Comparison of ENCODE assay signal across 20 cellular contexts in genomic region chr2:226045090-226045489, GRCh38.
DNase-seq lines count a peak whose midpoint lies in the region; ATAC-seq and TF ChIP-seq lines count a peak whose summit lies in the region.
"Had no signal": no experiment of that assay in that cellular context is flagged by ENCODE, and none has a peak within 500 bp of the region (broad histone marks: within the 10 kb centered on the region; RNA-seq: fewer than 3 reads in every experiment).

No MANE protein-coding gene starts in this region.

- no peaks in the 10 kb centered on the region for H3K36me3 ChIP-seq in HCT116 (ENCODE audit: control insufficient read depth in 1 of 2, insufficient read depth in 2 of 2, low read length in 2 of 2)
- H3K36me3 ChIP-seq in mesenchymal stem cell (ENCODE audit: control insufficient read depth in 1 of 2, insufficient read depth in 2 of 2, low read depth in 1 of 2, low read length in 2 of 2) = no peaks in the 10 kb centered on the region
- no peaks in the 10 kb centered on the region for H3K36me3 ChIP-seq in thyroid gland
- no peaks in the 10 kb centered on the region for H3K36me3 ChIP-seq in esophagus squamous epithelium
- H3K36me3 ChIP-seq: BLaER1 treated with 17β-estradiol and CSF1 and Interleukin-3, amounts not matched to agents 10 nM and 100 nM had no signal

- no peak overlapping the region for H2AK5ac ChIP-seq in mesenchymal stem cell (ENCODE audit: low read length, severe bottlenecking)

- H3K9ac ChIP-seq in HCT116 (ENCODE audit: low read length) (no peak overlapping the region), mesenchymal stem cell (ENCODE audit: low read length) (no peak overlapping the region)
- H3K9ac ChIP-seq: BLaER1 treated with 17β-estradiol and CSF1 and Interleukin-3, amounts not matched to agents 10 nM and 100 nM had no signal

- no peaks in the 10 kb centered on the region for H3K79me1 ChIP-seq in mesenchymal stem cell (replicated peaks; ENCODE audit: low read length, poor library complexity, severe bottlenecking)

- no peak for TF ChIP-seq CTCF in HCT116 (IDR thresholded peaks at IDR 0.05 in 2 of 3, conservative IDR thresholded peaks at IDR 0.05 in 1 of 3; ENCODE audit: borderline replicate concordance in 1 of 3, insufficient read depth in 1 of 3, low read depth in 2 of 3, low read length in 2 of 3)
- TF ChIP-seq CTCF in thyroid gland (IDR thresholded peaks at IDR 0.05) = no peak
- TF ChIP-seq CTCF in esophagus squamous epithelium (IDR thresholded peaks at IDR 0.05) = no peak

- H3K79me2 ChIP-seq in HCT116 (ENCODE audit: insufficient read depth, low read length) = no peaks in the 10 kb centered on the region

- CTCF ChIA-PET in HCT116 (lab: Charles Lee) = no interaction called here

- no TSS peak for BruUV-seq in HCT116 (replicated peaks; lab: Mats Ljungman, UMichigan)

- H3K23ac ChIP-seq in mesenchymal stem cell (ENCODE audit: low read length in 2 of 2) = no peak overlapping the region

- TF ChIP-seq POLR2A in HCT116 (IDR thresholded peaks at IDR 0.05; ENCODE audit: borderline replicate concordance, extremely low read depth, insufficient read depth, insufficient read length) (no peak), thyroid gland (IDR thresholded peaks at IDR 0.05) (no peak), esophagus squamous epithelium (IDR thresholded peaks at IDR 0.05) (no peak)

- H3K14ac ChIP-seq in mesenchymal stem cell (ENCODE audit: low read length in 2 of 2) = no peak overlapping the region

- H3K27ac Mint-ChIP-seq in activated CD4-positive, alpha-beta T cell treated with anti-CD3 and anti-CD28 coated beads, Interleukin-2, amount 10 ng/mL, durations not matched to agents 24 days and 14 days = no peak overlapping the region
- H3K27ac Mint-ChIP-seq: B cell; CD4-positive, alpha-beta T cell; CD8-positive, alpha-beta memory T cell had no signal

- intact Hi-C loops in activated CD4-positive, alpha-beta T cell treated with anti-CD3 and anti-CD28 coated beads, Interleukin-2, amount 10 ng/mL, durations not matched to agents 24 days and 14 days (cut with micrococcal nuclease) = no loop called here
- intact Hi-C loops in HCT116 (cut with micrococcal nuclease) (no loop called here), thyroid gland (cut with DNase I) (no loop called here), esophagus squamous epithelium (cut with DNase I) (no loop called here)

- H4K91ac ChIP-seq in mesenchymal stem cell (ENCODE audit: low read length) = peak overlapping the region; percentile 68

- no peaks in the 10 kb centered on the region for H3K9me2 ChIP-seq in HCT116 (ENCODE audit: insufficient read depth)

- H3K27me3 Mint-ChIP-seq in activated CD4-positive, alpha-beta T cell treated with anti-CD3 and anti-CD28 coated beads, Interleukin-2, amount 10 ng/mL, durations not matched to agents 24 days and 14 days = no peaks in the 10 kb centered on the region

- no peak overlapping the region for H2BK15ac ChIP-seq in mesenchymal stem cell (ENCODE audit: low read depth, poor library complexity, severe bottlenecking)

- H3K27me3 ChIP-seq in HCT116 (ENCODE audit: insufficient read depth, low read length) = no peaks in the 10 kb centered on the region
- H3K27me3 ChIP-seq in mesenchymal stem cell (ENCODE audit: control insufficient read depth in 1 of 2, insufficient read depth in 1 of 2, low read length in 2 of 2) = no peaks in the 10 kb centered on the region
- H3K27me3 ChIP-seq in thyroid gland = no peaks in the 10 kb centered on the region
- peaks cover 0 to 5% (median 0%) of the 10 kb centered on the region in 4 donors for H3K27me3 ChIP-seq in esophagus squamous epithelium
- H3K27me3 ChIP-seq: BLaER1 treated with 17β-estradiol and CSF1 and Interleukin-3, amounts not matched to agents 10 nM and 100 nM had no signal

- H2BK5ac ChIP-seq in mesenchymal stem cell (ENCODE audit: low read depth, low read length, poor library complexity, severe bottlenecking) = no peak overlapping the region

- H3K4me1 ChIP-seq in HCT116 (ENCODE audit: control insufficient read depth in 1 of 2, insufficient read depth in 2 of 2, low read length in 2 of 2) = peaks cover 70 to 74% of the 10 kb centered on the region in 2 experiments
- peaks cover 1% of the 10 kb centered on the region for H3K4me1 ChIP-seq in mesenchymal stem cell (ENCODE audit: control insufficient read depth, insufficient read depth, low read depth, low read length)
- H3K4me1 ChIP-seq in thyroid gland = peaks cover 18 to 23% of the 10 kb centered on the region in 2 donors
- no peaks in the 10 kb centered on the region for H3K4me1 ChIP-seq in esophagus squamous epithelium
- H3K4me1 ChIP-seq: BLaER1 treated with 17β-estradiol and CSF1 and Interleukin-3, amounts not matched to agents 10 nM and 100 nM had no signal

- H3K27ac ChIP-seq in HCT116 (ENCODE audit: low read depth, low read length) = peak overlapping the region; percentile 83
- H3K27ac ChIP-seq in mesenchymal stem cell (ENCODE audit: low read length, poor library complexity, severe bottlenecking) = no peak overlapping the region
- peak overlapping the region in 1 of 3 donors; percentile 24 for H3K27ac ChIP-seq in thyroid gland
- no peak overlapping the region for H3K27ac ChIP-seq in esophagus squamous epithelium
- H3K27ac ChIP-seq: 22Rv1; A549; BLaER1 treated with 17β-estradiol and CSF1 and Interleukin-3, amounts not matched to agents 10 nM and 100 nM; C4-2B had no signal

- H2BK12ac ChIP-seq in mesenchymal stem cell (ENCODE audit: low read length in 2 of 2) = no peak overlapping the region

- H3K9me3 Mint-ChIP-seq in activated CD4-positive, alpha-beta T cell treated with anti-CD3 and anti-CD28 coated beads, Interleukin-2, amount 10 ng/mL, durations not matched to agents 24 days and 14 days = no peaks in the 10 kb centered on the region
- H3K9me3 Mint-ChIP-seq: CD4-positive, alpha-beta T cell; CD8-positive, alpha-beta memory T cell had no signal

- no peak overlapping the region for H3K4me3 ChIP-seq in HCT116 (replicated peaks in 1 of 2; ENCODE audit: low read depth in 1 of 2, low read length in 2 of 2)
- H3K4me3 ChIP-seq in mesenchymal stem cell (ENCODE audit: insufficient read depth in 1 of 2, low read depth in 1 of 2, low read length in 2 of 2) = no peak overlapping the region
- no peak overlapping the region for H3K4me3 ChIP-seq in thyroid gland (replicated peaks in 1 of 3)
- no peak overlapping the region for H3K4me3 ChIP-seq in esophagus squamous epithelium
- H3K4me3 ChIP-seq: A549; BLaER1 treated with 17β-estradiol and CSF1 and Interleukin-3, amounts not matched to agents 10 nM and 100 nM; GM12878 had no signal

- H3K4me2 ChIP-seq in HCT116 (ENCODE audit: low read length) = no peak overlapping the region
- no peak overlapping the region for H3K4me2 ChIP-seq in mesenchymal stem cell (ENCODE audit: low read length, poor library complexity, severe bottlenecking)
- H3K4me2 ChIP-seq: A549; BLaER1 treated with 17β-estradiol and CSF1 and Interleukin-3, amounts not matched to agents 10 nM and 100 nM had no signal

- H3K9me3 ChIP-seq in HCT116 (ENCODE audit: control insufficient read depth in 1 of 2, insufficient read depth in 1 of 2, low read depth in 1 of 2, low read length in 2 of 2) = no peaks in the 10 kb centered on the region
- H3K9me3 ChIP-seq in mesenchymal stem cell (ENCODE audit: control insufficient read depth, low read length) = no peaks in the 10 kb centered on the region
- no peaks in the 10 kb centered on the region for H3K9me3 ChIP-seq in thyroid gland
- no peaks in the 10 kb centered on the region for H3K9me3 ChIP-seq in esophagus squamous epithelium
- H3K9me3 ChIP-seq: A549; BLaER1 treated with 17β-estradiol and CSF1 and Interleukin-3, amounts not matched to agents 10 nM and 100 nM had no signal

- 95% methylated on average over 8 of the region's 8 CpGs for WGBS in mesenchymal stem cell
- WGBS in thyroid gland, 2 donors = 73 to 78% methylated on average over 8 of the region's 8 CpGs
- 82 to 90% methylated on average over 8 of the region's 8 CpGs for WGBS in esophagus squamous epithelium, 2 donors

- no peaks in the 10 kb centered on the region for H4K20me1 ChIP-seq in HCT116 (ENCODE audit: insufficient read depth)
- H4K20me1 ChIP-seq: BLaER1 treated with 17β-estradiol and CSF1 and Interleukin-3, amounts not matched to agents 10 nM and 100 nM had no signal

- no peaks in the 10 kb centered on the region for H3K36me3 Mint-ChIP-seq in activated CD4-positive, alpha-beta T cell treated with anti-CD3 and anti-CD28 coated beads, Interleukin-2, amount 10 ng/mL, durations not matched to agents 24 days and 14 days (ENCODE audit: low read depth)
- H3K36me3 Mint-ChIP-seq: CD8-positive, alpha-beta memory T cell had no signal

- no peak overlapping the region for H2BK120ac ChIP-seq in mesenchymal stem cell (ENCODE audit: low read depth, low read length)

- RAD21 ChIA-PET in HCT116 (lab: Charles Lee; ENCODE audit: low non-redundant PET in 1 of 2, low total read pairs in 2 of 2, uncharacterized antibody in 2 of 2, unreplicated experiment in 2 of 2) = no interaction called here

- TF ChIP-seq RAD21 in HCT116 (IDR thresholded peaks at IDR 0.05; ENCODE audit: low read depth) = no peak

- POLR2A ChIA-PET in HCT116 (lab: Charles Lee) = interaction anchor here (1.0 to 1.7 kb wide), 2 partner anchors 9 to 14 kb away, joined by 4 to 8 read pairs; no protein-coding TSS in a partner anchor

- no peak overlapping the region for H3K4ac ChIP-seq in mesenchymal stem cell (ENCODE audit: low read depth in 1 of 2, low read length in 2 of 2)

- H3K4me1 Mint-ChIP-seq in activated CD4-positive, alpha-beta T cell treated with anti-CD3 and anti-CD28 coated beads, Interleukin-2, amount 10 ng/mL, durations not matched to agents 24 days and 14 days = no peaks in the 10 kb centered on the region
- H3K4me1 Mint-ChIP-seq: B cell; CD8-positive, alpha-beta memory T cell had no signal

- H2AFZ ChIP-seq in HCT116 (ENCODE audit: low read depth, low read length, poor library complexity, severe bottlenecking) (no peak overlapping the region), mesenchymal stem cell (ENCODE audit: low read depth, low read length) (no peak overlapping the region)

- H3K18ac ChIP-seq in mesenchymal stem cell (ENCODE audit: low read depth in 1 of 2, low read length in 2 of 2) = peak overlapping the region in 1 of 2 experiments; percentile 43

- DNase-seq in activated CD4-positive, alpha-beta T cell treated with anti-CD3 and anti-CD28 coated beads, Interleukin-2, amount 10 ng/mL, durations not matched to agents 24 days and 14 days = peak; percentile 30
- DNase-seq in activated CD4-positive, alpha-beta T cell treated with anti-CD3 and anti-CD28 coated beads, Interleukin-2, amount 50 U/mL, for 1 hour = no peak
- no peak for DNase-seq in HCT116 (ENCODE audit: low read depth, low spot score)
- no peak for DNase-seq in mesenchymal stem cell
- peak; percentile 12 to 18 for DNase-seq in thyroid gland
- no peak for DNase-seq in esophagus squamous epithelium (lab: John Stamatoyannopoulos, UW)
- DNase-seq in DMS79 treated with DMSO at 0.1 percent for 48 hours (lab: John Stamatoyannopoulos, UW) = no peak
- DNase-seq: AML-193; CD4-positive, alpha-beta T cell; CD8-positive, alpha-beta memory T cell; COR-L47; DND-41; EL; GDM1 had no signal

- no peak overlapping the region for H4K8ac ChIP-seq in mesenchymal stem cell (ENCODE audit: low read length)

- H3K4me3 Mint-ChIP-seq in activated CD4-positive, alpha-beta T cell treated with anti-CD3 and anti-CD28 coated beads, Interleukin-2, amount 10 ng/mL, durations not matched to agents 24 days and 14 days = no peak overlapping the region
- H3K4me3 Mint-ChIP-seq: B cell; CD4-positive, alpha-beta T cell; CD8-positive, alpha-beta memory T cell had no signal

- no peak for ATAC-seq in HCT116
- ATAC-seq: A549, GM12878 had no signal

Comparison
In these comparisons a context has a peak if more than half of its experiments do, and no peak if none do; other contexts are left out.
1. DNase-seq: peak in activated CD4-positive, alpha-beta T cell treated with anti-CD3 and anti-CD28 coated beads, Interleukin-2, amount 10 ng/mL, durations not matched to agents 24 days and 14 days (single experiment) and thyroid gland (2 of 2); none in activated CD4-positive, alpha-beta T cell treated with anti-CD3 and anti-CD28 coated beads, Interleukin-2, amount 50 U/mL, for 1 hour (single experiment), HCT116 (single experiment), mesenchymal stem cell (single experiment), esophagus squamous epithelium (single experiment) and DMS79 treated with DMSO at 0.1 percent for 48 hours (single experiment).